Comparison of ENCODE assay signal across 18 cellular contexts in genomic region chr6:85416766-85417165, GRCh38.
"Had no signal": no experiment of that assay in that cellular context is flagged by ENCODE, and none has a peak within 500 bp of the region (broad histone marks: within the 10 kb centered on the region; RNA-seq: fewer than 3 reads in every experiment).

No MANE protein-coding gene starts in this region.

- DNase-seq: activated CD4-positive, alpha-beta T cell treated with anti-CD3 and anti-CD28 coated beads for 36 hours; activated CD8-positive, alpha-beta T cell treated with anti-CD3 and anti-CD28 coated beads for 36 hours; activated gamma-delta T cell; activated T-cell treated with anti-CD3 and anti-CD28 coated beads, Interleukin-2, amount 50 U/mL, for 4 hours; effector CD8-positive, alpha-beta T cell; esophagus squamous epithelium; mesendoderm; naive thymus-derived CD4-positive, alpha-beta T cell; pancreas; spleen; stimulated activated CD4-positive, alpha-beta T cell treated with anti-CD3 and anti-CD28 coated beads, Interleukin-4, amount 100 ng/mL, for 4 hours; stimulated activated naive B cell treated with anti-CD40 and anti-IgM and Interleukin-4, amounts not matched to agents 10 μg/mL and 1 μg/mL and 100 μg/mL, for 72 hours; uterus had no signal

- H3K27ac ChIP-seq: esophagus squamous epithelium, foreskin keratinocyte, hepatocyte, pancreas, spleen had no signal

- ATAC-seq: activated CD4-positive, alpha-beta T cell treated with anti-CD3 and anti-CD28 coated beads for 36 hours; activated T-cell treated with anti-CD3 and anti-CD28 coated beads, Interleukin-2, amount 50 U/mL, for 4 hours; naive thymus-derived CD4-positive, alpha-beta T cell; pancreas; sciatic nerve; stimulated activated naive B cell treated with anti-CD40 and anti-IgM and Interleukin-4, amounts not matched to agents 10 μg/mL and 1 μg/mL and 100 μg/mL, for 72 hours; WTC11 had no signal

- H3K79me2 ChIP-seq: hepatocyte had no signal

- H3K4me2 ChIP-seq: hepatocyte had no signal

- H2AFZ ChIP-seq: hepatocyte had no signal

- H3K4me3 ChIP-seq: esophagus squamous epithelium, hepatocyte, pancreas, spleen, tibial nerve, uterus had no signal

- H3K9me3 ChIP-seq: esophagus squamous epithelium, pancreas, spleen, tibial nerve, uterus had no signal

- H3K4me1 ChIP-seq: esophagus squamous epithelium, pancreas had no signal

- H3K36me3 ChIP-seq: esophagus squamous epithelium, pancreas, spleen, tibial nerve, uterus had no signal

- H3K27me3 ChIP-seq: esophagus squamous epithelium, foreskin keratinocyte, hepatocyte, pancreas, tibial nerve, uterus had no signal
